11 cellular contexts compared by ENCODE assay signal in genomic region chr6:147651249-147652063, GRCh38.
A peak's percentile ranks its signal among the peaks of the same experiment; 100 is the strongest.
DNase-seq lines count a peak whose midpoint lies in the region; ATAC-seq and TF ChIP-seq lines count a peak whose summit lies in the region.
"Had no signal": no experiment of that assay in that cellular context is flagged by ENCODE, and none has a peak within 500 bp of the region (broad histone marks: within the 10 kb centered on the region; RNA-seq: fewer than 3 reads in every experiment).

No MANE protein-coding gene starts in this region.

- H3K9me3 ChIP-seq in mammary epithelial cell (replicated peaks; ENCODE audit: insufficient read depth, low read length) = no peaks in the 10 kb centered on the region
- H3K9me3 ChIP-seq in breast epithelium = no peaks in the 10 kb centered on the region
- H3K9me3 ChIP-seq in upper lobe of right lung = no peaks in the 10 kb centered on the region
- H3K9me3 ChIP-seq: stomach had no signal

- H3K79me2 ChIP-seq in mammary epithelial cell (ENCODE audit: insufficient read depth, low read length) = no peaks in the 10 kb centered on the region

- intact Hi-C loops in MCF 10A (cut with micrococcal nuclease) (loop anchor here (2.0 kb wide), 1 partner anchor 145 kb away; no protein-coding TSS in a partner anchor), mammary epithelial cell (cut with micrococcal nuclease) (loop anchor here (1.0 to 5.0 kb wide), 2 partner anchors 144 to 259 kb away; no protein-coding TSS in a partner anchor), breast epithelium (cut with DNase I; ENCODE audit: low total_unique reads) (no loop called here), upper lobe of right lung (cut with DNase I) (no loop called here)

- CTCF ChIA-PET in MCF 10A (lab: Yijun Ruan, JAX) (interaction anchor here (0.6 to 1.2 kb wide), 2 partner anchors 12 to 203 kb away, joined by 3 read pairs; no protein-coding TSS in a partner anchor), mammary epithelial cell (lab: Charles Lee; ENCODE audit: low non-redundant PET) (no interaction called here)

- H3K4me2 ChIP-seq in mammary epithelial cell (ENCODE audit: insufficient read depth, low read depth, low read length) = no peak overlapping the region

- H2AFZ ChIP-seq in mammary epithelial cell (ENCODE audit: low read depth, low read length) = no peak overlapping the region

- no peaks in the 10 kb centered on the region for H3K36me3 Mint-ChIP-seq in MCF 10A (ENCODE audit: insufficient read depth, unreplicated experiment)
- no peaks in the 10 kb centered on the region for H3K36me3 Mint-ChIP-seq in immature natural killer cell

- H3K9ac ChIP-seq in mammary epithelial cell (ENCODE audit: insufficient read depth, low read length) = no peak overlapping the region

- H3K27me3 ChIP-seq in mammary epithelial cell (ENCODE audit: insufficient read depth, low read length) (no peaks in the 10 kb centered on the region), breast epithelium (no peaks in the 10 kb centered on the region), upper lobe of right lung (no peaks in the 10 kb centered on the region)
- H3K27me3 ChIP-seq: stomach had no signal

- no peak overlapping the region for H3K4me3 ChIP-seq in mammary epithelial cell (replicated peaks in 1 of 3; ENCODE audit: insufficient read depth in 1 of 3, low read depth in 2 of 3, low read length in 3 of 3)
- no peak overlapping the region for H3K4me3 ChIP-seq in breast epithelium
- H3K4me3 ChIP-seq in upper lobe of right lung = no peak overlapping the region
- H3K4me3 ChIP-seq: stomach had no signal

- no peak overlapping the region for H3K27ac ChIP-seq in mammary epithelial cell (ENCODE audit: insufficient read depth, low read depth, low read length)
- peak overlapping the region; percentile 19 to 52 for H3K27ac ChIP-seq in breast epithelium
- peak overlapping the region; percentile 7 for H3K27ac ChIP-seq in upper lobe of right lung
- H3K27ac ChIP-seq: stomach had no signal

- in situ Hi-C loops in mammary epithelial cell (cut with MboI; ENCODE audit: low sequenced_read_pairs in 2 of 2) = no loop called here

- H3K36me3 ChIP-seq in mammary epithelial cell (ENCODE audit: insufficient read depth, low read length) (no peaks in the 10 kb centered on the region), breast epithelium (no peaks in the 10 kb centered on the region), upper lobe of right lung (no peaks in the 10 kb centered on the region)
- H3K36me3 ChIP-seq: stomach had no signal

- H3K4me3 Mint-ChIP-seq in MCF 10A (ENCODE audit: unreplicated experiment) (no peak overlapping the region), immature natural killer cell (no peak overlapping the region)

- DNase-seq in MCF 10A (ENCODE audit: unreplicated experiment) (peak; percentile 37), mammary epithelial cell (no peak), breast epithelium (ENCODE audit: low spot score in 2 of 2) (no peak), islet precursor cell (peak; percentile 54), upper lobe of right lung (no peak), immature natural killer cell (no peak), HuH-7 (ENCODE audit: low spot score) (no peak)
- no peak for DNase-seq in NK-92 treated with Interleukin-12 subunit alpha and Interleukin-12 subunit beta, amount 100 ng/mL, for 24 hours (lab: John Stamatoyannopoulos, UW)
- DNase-seq: glutamatergic neuron, NCI-H1105 treated with DMSO at 0.1 percent for 48 hours, stomach had no signal

- H3K27me3 Mint-ChIP-seq in MCF 10A (ENCODE audit: insufficient read depth, unreplicated experiment) = no peaks in the 10 kb centered on the region
- peaks cover 2 to 4% (median 3%) of the 10 kb centered on the region in 3 donors for H3K27me3 Mint-ChIP-seq in immature natural killer cell (ENCODE audit: low read depth in 3 of 3)

- peak; percentile 45 for ATAC-seq in upper lobe of right lung

- H3K27ac Mint-ChIP-seq in MCF 10A (ENCODE audit: low read depth, unreplicated experiment) (no peak overlapping the region), immature natural killer cell (no peak overlapping the region)

- H3K4me1 Mint-ChIP-seq in MCF 10A (ENCODE audit: insufficient read depth, unreplicated experiment) (peaks cover 7% of the 10 kb centered on the region), immature natural killer cell (no peaks in the 10 kb centered on the region)

- dilution Hi-C loops in mammary epithelial cell (cut with HindIII; ENCODE audit: low sequenced_read_pairs) = no loop called here

- no peaks in the 10 kb centered on the region for H3K4me1 ChIP-seq in mammary epithelial cell (ENCODE audit: insufficient read depth, low read length)
- H3K4me1 ChIP-seq in breast epithelium = no peaks in the 10 kb centered on the region
- H3K4me1 ChIP-seq in upper lobe of right lung = peaks cover 4% of the 10 kb centered on the region
- H3K4me1 ChIP-seq: stomach had no signal

- no TSS peak for BruUV-seq in MCF 10A (replicated peaks; lab: Mats Ljungman, UMichigan)
- no TSS peak for BruUV-seq in mammary epithelial cell (replicated peaks; lab: Mats Ljungman, UMichigan)

- POLR2A ChIA-PET in MCF 10A (lab: Yijun Ruan, JAX) = interaction anchor here (0.6 to 0.8 kb wide), 2 partner anchors 86 to 117 kb away, joined by 3 to 5 read pairs; no protein-coding TSS in a partner anchor

- TF ChIP-seq CTCF in MCF 10A (IDR thresholded peaks at IDR 0.05; ENCODE audit: unreplicated experiment) = peak; percentile 10
- peak in 1 of 2 donors; percentile 45 for TF ChIP-seq CTCF in mammary epithelial cell (conservative IDR thresholded peaks at IDR 0.05 in 1 of 2, IDR thresholded peaks at IDR 0.05 in 1 of 2; ENCODE audit: extremely low read depth in 1 of 2, insufficient read depth in 1 of 2, low read depth in 1 of 2, low read length in 2 of 2)
- TF ChIP-seq CTCF in breast epithelium (IDR thresholded peaks at IDR 0.05) = no peak
- no peak for TF ChIP-seq CTCF in upper lobe of right lung (IDR thresholded peaks at IDR 0.05)

- no peak for TF ChIP-seq POLR2A in breast epithelium (IDR thresholded peaks at IDR 0.05)

- H3K9me3 Mint-ChIP-seq in MCF 10A (ENCODE audit: unreplicated experiment) (no peaks in the 10 kb centered on the region), immature natural killer cell (peaks cover 0 to 11% (median 4%) of the 10 kb centered on the region in 6 donors)

- no peaks in the 10 kb centered on the region for H4K20me1 ChIP-seq in mammary epithelial cell (ENCODE audit: insufficient read depth, low read length)

- WGBS in mammary epithelial cell (ENCODE audit: low coverage, missing lambda C conversion rate) = 56% methylated on average over 5 of the region's 6 CpGs

Comparison
In these comparisons a context has a peak if more than half of its experiments do, and no peak if none do; other contexts are left out.
1. DNase-seq: peak in MCF 10A (single experiment) and islet precursor cell (single experiment); none in mammary epithelial cell (single experiment), breast epithelium (0 of 2), upper lobe of right lung (single experiment), immature natural killer cell (0 of 3), HuH-7 (single experiment) and NK-92 treated with Interleukin-12 subunit alpha and Interleukin-12 subunit beta, amount 100 ng/mL, for 24 hours (single experiment).
2. intact Hi-C loops: an anchor here in MCF 10A (2.0 kb wide) and mammary epithelial cell (1.0 to 5.0 kb wide); none called in breast epithelium and upper lobe of right lung.